ENCODE assay signal across 24 cellular contexts in genomic region chr1:79437540-79437939, GRCh38.
"Had no signal": no experiment of that assay in that cellular context is flagged by ENCODE, and none has a peak within 500 bp of the region (broad histone marks: within the 10 kb centered on the region; RNA-seq: fewer than 3 reads in every experiment).

No MANE protein-coding gene starts in this region.

- H3K27ac ChIP-seq: colonic mucosa, coronary artery, dorsolateral prefrontal cortex, epithelial cell of prostate, esophagus muscularis mucosa, esophagus squamous epithelium, foreskin keratinocyte, gastrocnemius medialis, gastroesophageal sphincter, heart left ventricle, heart right ventricle had no signal

- ATAC-seq: effector memory CD8-positive, alpha-beta T cell; esophagus mucosa; foreskin keratinocyte; gastrocnemius medialis; gastroesophageal sphincter; heart left ventricle; heart right ventricle had no signal

- H3K4me1 ChIP-seq: colonic mucosa, esophagus muscularis mucosa, esophagus squamous epithelium, foreskin keratinocyte, gastrocnemius medialis, gastroesophageal sphincter, heart left ventricle, heart right ventricle had no signal

- H3K9me3 ChIP-seq: colonic mucosa, esophagus muscularis mucosa, esophagus squamous epithelium, gastrocnemius medialis, gastroesophageal sphincter, heart left ventricle, heart right ventricle had no signal

- H3K36me3 ChIP-seq: colonic mucosa, esophagus muscularis mucosa, esophagus squamous epithelium, gastrocnemius medialis, gastroesophageal sphincter, heart left ventricle, heart right ventricle had no signal

- H3K27me3 ChIP-seq: colonic mucosa, esophagus muscularis mucosa, esophagus squamous epithelium, foreskin keratinocyte, gastrocnemius medialis, gastroesophageal sphincter, heart left ventricle, heart right ventricle had no signal

- DNase-seq: colonic mucosa; cortex of kidney; dermis blood vessel endothelial cell; dorsolateral prefrontal cortex; effector CD4-positive, alpha-beta T cell; effector CD8-positive, alpha-beta T cell; effector memory CD4-positive, alpha-beta T cell; effector memory CD8-positive, alpha-beta T cell; endodermal cell; erythroblast; esophagus squamous epithelium; foreskin fibroblast; foreskin keratinocyte; foreskin melanocyte; gastrocnemius medialis; glutamatergic neuron; head of caudate nucleus; heart left ventricle; heart right ventricle had no signal

- H3K4me3 ChIP-seq: colonic mucosa, coronary artery, dorsolateral prefrontal cortex, esophagus muscularis mucosa, esophagus squamous epithelium, gastrocnemius medialis, gastroesophageal sphincter, heart left ventricle, heart right ventricle had no signal
